21 cellular contexts compared by ENCODE assay signal in genomic region chr5:144566747-144567415, GRCh38.
DNase-seq lines count a peak whose midpoint lies in the region; ATAC-seq and TF ChIP-seq lines count a peak whose summit lies in the region.
"Had no signal": no experiment of that assay in that cellular context is flagged by ENCODE, and none has a peak within 500 bp of the region (broad histone marks: within the 10 kb centered on the region; RNA-seq: fewer than 3 reads in every experiment).

No MANE protein-coding gene starts in this region.

- H3K9ac ChIP-seq in PC-3 (ENCODE audit: low read length) (no peak overlapping the region), mesendoderm (ENCODE audit: low read length) (no peak overlapping the region)

- H3K56ac ChIP-seq in mesendoderm (ENCODE audit: low read length), result no peak overlapping the region

- DNase-seq in EL (peak; percentile 88), PC-3 (peak; percentile 29), epithelial cell of esophagus (ENCODE audit: low read depth) (peak; percentile 6), mesendoderm (peak; percentile 58), Kasumi-1 (lab: John Stamatoyannopoulos, UW) (no peak)
- DNase-seq in activated CD8-positive, alpha-beta T cell treated with anti-CD3 and anti-CD28 coated beads, Interleukin-2, amount 10 ng/mL, durations not matched to agents 7 days and 5 days, result no peak
- DNase-seq: activated CD4-positive, CD25-positive, alpha-beta regulatory T cell treated with anti-CD3 and anti-CD28 coated beads, Interleukin-2, amount 50 U/mL, for 72 hours; activated gamma-delta T cell treated with Interleukin-2 at 50 U/mL for 16 hours; aorta; mucosa of descending colon; NCI-H1930; NCI-H510A; occipital lobe; right lobe of liver; SHP77; substantia nigra; T-helper 17 cell had no signal

- H3K36me3 Mint-ChIP-seq in activated CD8-positive, alpha-beta T cell treated with anti-CD3 and anti-CD28 coated beads, Interleukin-2, amount 10 ng/mL, durations not matched to agents 7 days and 5 days (ENCODE audit: low read depth), result no peaks in the 10 kb centered on the region

- H3K4me1 ChIP-seq in PC-3 (ENCODE audit: insufficient read depth, low read length), result no peaks in the 10 kb centered on the region
- no peaks in the 10 kb centered on the region for H3K4me1 ChIP-seq in mesendoderm (ENCODE audit: control insufficient read depth, low read depth, low read length)
- H3K4me1 ChIP-seq: right lobe of liver had no signal

- no peak for TF ChIP-seq CTCF in PC-3 (conservative IDR thresholded peaks at IDR 0.05; ENCODE audit: low read depth, low read length)
- no peak for TF ChIP-seq CTCF in epithelial cell of esophagus (IDR thresholded peaks at IDR 0.05; ENCODE audit: insufficient read depth, low read depth, low read length, missing control alignments)

- H3K27me3 ChIP-seq in PC-3 (ENCODE audit: low read length) (no peaks in the 10 kb centered on the region), mesendoderm (ENCODE audit: insufficient read depth, low read length, poor library complexity) (no peaks in the 10 kb centered on the region)
- H3K27me3 ChIP-seq: right lobe of liver had no signal

- no peak overlapping the region for H2BK5ac ChIP-seq in mesendoderm (ENCODE audit: low read length)

- no peaks in the 10 kb centered on the region for H4K20me1 ChIP-seq in PC-3 (ENCODE audit: low read length)

- no peak overlapping the region for H3K23ac ChIP-seq in mesendoderm (ENCODE audit: low read length)

- WGBS in mesendoderm (ENCODE audit: extremely low coverage, insufficient coverage, low lambda C conversion rate), result no CpG with 5 or more reads among the region's 3 CpGs

- H2AK5ac ChIP-seq in mesendoderm (ENCODE audit: low read length), result no peak overlapping the region

- H2AFZ ChIP-seq in PC-3 (ENCODE audit: low read length), result no peak overlapping the region

- intact Hi-C loops in PC-3 (cut with micrococcal nuclease), result no loop called here

- H3K9me2 ChIP-seq in PC-3 (replicated peaks; ENCODE audit: low read length), result no peaks in the 10 kb centered on the region

- no peaks in the 10 kb centered on the region for H3F3A ChIP-seq in PC-3 (ENCODE audit: low read length, unreplicated experiment)

- H3K4ac ChIP-seq in mesendoderm (ENCODE audit: low read depth, low read length), result no peak overlapping the region

- H3K79me1 ChIP-seq in mesendoderm (ENCODE audit: low read length), result no peaks in the 10 kb centered on the region

- CTCF ChIA-PET in PC-3 (lab: Charles Lee), result no interaction called here
- CTCF ChIA-PET in activated CD8-positive, alpha-beta T cell treated with anti-CD3 and anti-CD28 coated beads, Interleukin-2, amount 10 ng/mL, durations not matched to agents 7 days and 5 days (lab: Charles Lee), result no interaction called here

- no peak overlapping the region for H2BK15ac ChIP-seq in mesendoderm (replicated peaks; ENCODE audit: low read depth)

- no peak overlapping the region for H3K18ac ChIP-seq in mesendoderm (ENCODE audit: low read length)

- H3K4me2 ChIP-seq in PC-3 (ENCODE audit: low read length), result no peak overlapping the region
- no peak overlapping the region for H3K4me2 ChIP-seq in mesendoderm (ENCODE audit: low read length)

- H3K4me3 Mint-ChIP-seq in activated CD8-positive, alpha-beta T cell treated with anti-CD3 and anti-CD28 coated beads, Interleukin-2, amount 10 ng/mL, durations not matched to agents 7 days and 5 days, result no peak overlapping the region
- H3K4me3 Mint-ChIP-seq: T-helper 17 cell had no signal

- H3K27ac Mint-ChIP-seq in activated CD8-positive, alpha-beta T cell treated with anti-CD3 and anti-CD28 coated beads, Interleukin-2, amount 10 ng/mL, durations not matched to agents 7 days and 5 days, result no peak overlapping the region
- H3K27ac Mint-ChIP-seq: T-helper 17 cell had no signal

- no peaks in the 10 kb centered on the region for H3K79me2 ChIP-seq in PC-3 (ENCODE audit: low read length)
- no peaks in the 10 kb centered on the region for H3K79me2 ChIP-seq in mesendoderm (ENCODE audit: control insufficient read depth, insufficient read depth, low read length)

- POLR2A ChIA-PET in PC-3 (lab: Charles Lee; ENCODE audit: unreplicated experiment), result no interaction called here
- POLR2A ChIA-PET in activated CD8-positive, alpha-beta T cell treated with anti-CD3 and anti-CD28 coated beads, Interleukin-2, amount 10 ng/mL, durations not matched to agents 7 days and 5 days (lab: Charles Lee), result no interaction called here

- no peaks in the 10 kb centered on the region for H3K27me3 Mint-ChIP-seq in activated CD8-positive, alpha-beta T cell treated with anti-CD3 and anti-CD28 coated beads, Interleukin-2, amount 10 ng/mL, durations not matched to agents 7 days and 5 days (ENCODE audit: low read depth)
- H3K27me3 Mint-ChIP-seq: T-helper 17 cell had no signal

- H3K9me3 Mint-ChIP-seq in activated CD8-positive, alpha-beta T cell treated with anti-CD3 and anti-CD28 coated beads, Interleukin-2, amount 10 ng/mL, durations not matched to agents 7 days and 5 days (ENCODE audit: insufficient read depth), result peaks cover 21% of the 10 kb centered on the region

- no peaks in the 10 kb centered on the region for H3K9me3 ChIP-seq in PC-3 (ENCODE audit: low read length)
- H3K9me3 ChIP-seq: right lobe of liver had no signal

- H3K4me1 Mint-ChIP-seq in activated CD8-positive, alpha-beta T cell treated with anti-CD3 and anti-CD28 coated beads, Interleukin-2, amount 10 ng/mL, durations not matched to agents 7 days and 5 days (ENCODE audit: low read depth), result no peaks in the 10 kb centered on the region
- H3K4me1 Mint-ChIP-seq: T-helper 17 cell had no signal

- H3K27ac ChIP-seq in PC-3 (ENCODE audit: low read length), result no peak overlapping the region
- no peak overlapping the region for H3K27ac ChIP-seq in mesendoderm (ENCODE audit: low read depth, low read length)
- H3K27ac ChIP-seq: coronary artery, right lobe of liver had no signal

- H4K5ac ChIP-seq in mesendoderm (ENCODE audit: low read length), result no peak overlapping the region

- no TSS peak for BruUV-seq in PC-3 (replicated peaks; lab: Mats Ljungman, UMichigan)

- H3K4me3 ChIP-seq in PC-3 (ENCODE audit: low read length) (no peak overlapping the region), epithelial cell of esophagus (ENCODE audit: low read length) (no peak overlapping the region), mesendoderm (ENCODE audit: low read length) (no peak overlapping the region)
- H3K4me3 ChIP-seq: coronary artery, mucosa of descending colon, right lobe of liver had no signal

- no peak overlapping the region for H2BK120ac ChIP-seq in mesendoderm (ENCODE audit: low read depth, low read length)

- ATAC-seq in PC-3 (no peak), GM21367 (IDR thresholded peaks at IDR 0.05; ENCODE audit: unreplicated experiment) (no peak), HG03378 (IDR thresholded peaks at IDR 0.05; ENCODE audit: unreplicated experiment) (no peak)
- no peak for ATAC-seq in activated CD8-positive, alpha-beta T cell treated with anti-CD3 and anti-CD28 coated beads, Interleukin-2, amount 10 ng/mL, durations not matched to agents 7 days and 5 days
- ATAC-seq: HepG2, mucosa of descending colon, right lobe of liver, T-helper 17 cell had no signal

- no peaks in the 10 kb centered on the region for H3K36me3 ChIP-seq in PC-3 (ENCODE audit: low read depth, low read length)
- H3K36me3 ChIP-seq in mesendoderm (ENCODE audit: control insufficient read depth, insufficient read depth, low read length), result no peaks in the 10 kb centered on the region
- H3K36me3 ChIP-seq: right lobe of liver had no signal

- H4K8ac ChIP-seq in mesendoderm (ENCODE audit: low read depth, low read length), result no peak overlapping the region

Comparison
In these comparisons a context has a peak if more than half of its experiments do, and no peak if none do; other contexts are left out.
1. DNase-seq: peak in EL (single experiment), PC-3 (single experiment), epithelial cell of esophagus (single experiment) and mesendoderm (single experiment); none in Kasumi-1 (0 of 2) and activated CD8-positive, alpha-beta T cell treated with anti-CD3 and anti-CD28 coated beads, Interleukin-2, amount 10 ng/mL, durations not matched to agents 7 days and 5 days (single experiment).